Comparison of ENCODE assay signal across 16 cellular contexts in the genomic region with DNA sequence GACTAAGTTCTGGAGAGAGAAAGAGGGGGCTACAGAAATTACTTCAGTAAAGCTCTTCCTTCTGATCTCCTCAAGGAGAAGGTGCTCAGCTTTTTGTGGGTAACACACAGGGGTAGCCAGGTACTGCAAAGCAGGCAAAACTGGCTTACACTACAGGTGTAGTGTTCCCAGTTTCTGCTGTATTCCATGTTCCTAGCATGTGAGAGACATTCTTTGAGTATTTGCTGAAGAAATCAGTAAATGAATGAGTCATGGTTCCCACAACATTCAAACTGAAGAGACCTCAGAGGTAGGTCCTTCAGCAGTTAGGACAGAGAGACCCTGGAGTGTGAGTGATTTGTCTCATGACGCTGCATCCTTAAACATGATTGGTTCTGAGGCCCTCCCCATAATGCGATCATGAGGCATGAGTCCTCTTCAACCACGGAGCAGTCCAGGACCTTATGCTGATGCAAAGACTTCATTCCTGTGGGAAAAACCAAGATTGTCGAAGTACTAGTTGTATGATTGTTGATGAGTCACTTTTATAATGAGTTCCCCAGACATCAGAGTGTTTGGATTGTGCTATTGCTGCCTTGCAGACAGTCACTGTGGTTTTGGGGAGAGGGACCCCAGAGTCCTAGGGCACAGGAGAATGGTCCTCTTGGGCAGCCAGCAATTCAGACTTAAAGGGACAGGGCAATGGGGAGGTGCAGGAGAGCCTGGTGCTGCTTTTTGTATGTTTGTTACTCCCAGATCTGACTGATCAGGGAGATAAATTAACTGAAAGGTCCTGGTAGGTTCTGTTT. TPM values are rescaled to one million over a fixed set of nuclear protein-coding genes. Genes with fewer than 3 reads are reported as not detected.
A peak's percentile ranks its signal among the peaks of the same experiment; 100 is the strongest.
DNase-seq lines count a peak whose midpoint lies in the region; ATAC-seq and TF ChIP-seq lines count a peak whose summit lies in the region.
"Had no signal": no experiment of that assay in that cellular context is flagged by ENCODE, and none has a peak within 500 bp of the region (broad histone marks: within the 10 kb centered on the region; RNA-seq: fewer than 3 reads in every experiment).

No MANE protein-coding gene starts in this region.

- H3K27ac Mint-ChIP-seq in chondrocyte (ENCODE audit: unreplicated experiment), result peak overlapping the region; percentile 84
- no peak overlapping the region for H3K27ac Mint-ChIP-seq in immature natural killer cell
- H3K27ac Mint-ChIP-seq: activated naive CD4-positive, alpha-beta T cell treated with anti-CD3 and anti-CD28 coated beads, Interleukin-2, amount 50 U/mL, for 24 hours; CD4-positive, CD25-positive, alpha-beta regulatory T cell had no signal

- H3K27me3 Mint-ChIP-seq in chondrocyte (ENCODE audit: low read depth), result peaks cover 2% of the 10 kb centered on the region
- peaks cover 2 to 5% (median 5%) of the 10 kb centered on the region in 3 donors for H3K27me3 Mint-ChIP-seq in immature natural killer cell (ENCODE audit: low read depth in 3 of 3)
- H3K27me3 Mint-ChIP-seq: CD4-positive, CD25-positive, alpha-beta regulatory T cell had no signal

- no peak for TF ChIP-seq CTCF in chondrocyte (IDR thresholded peaks at IDR 0.05)

- H3K4me3 Mint-ChIP-seq in chondrocyte (ENCODE audit: unreplicated experiment) (no peak overlapping the region), immature natural killer cell (no peak overlapping the region)
- H3K4me3 Mint-ChIP-seq: activated naive CD4-positive, alpha-beta T cell treated with anti-CD3 and anti-CD28 coated beads, Interleukin-2, amount 50 U/mL, for 24 hours; CD4-positive, CD25-positive, alpha-beta regulatory T cell had no signal

- DNase-seq in DMS53 (lab: John Stamatoyannopoulos, UW) (peak; percentile 68), NCI-H226 (peak; percentile 88), chondrocyte (ENCODE audit: low spot score) (no peak), non-pigmented ciliary epithelial cell (ENCODE audit: low read depth) (peak; percentile 88), NCI-H1930 (lab: John Stamatoyannopoulos, UW) (no peak), GDM1 (lab: John Stamatoyannopoulos, UW) (no peak), immature natural killer cell (no peak)
- DNase-seq: CD4-positive, CD25-positive, alpha-beta regulatory T cell; colonic mucosa; NCI-H2081 treated with DMSO at 0.1 percent for 48 hours; stimulated activated CD4-positive, alpha-beta T cell treated with anti-CD3 and anti-CD28 coated beads, Interleukin-4, amount 100 ng/mL, for 4 hours; stimulated activated naive CD4-positive, alpha-beta T cell had no signal

- H3K4me1 Mint-ChIP-seq in chondrocyte (ENCODE audit: low read depth) (peaks cover 14% of the 10 kb centered on the region), immature natural killer cell (no peaks in the 10 kb centered on the region)
- H3K4me1 Mint-ChIP-seq: activated naive CD4-positive, alpha-beta T cell treated with anti-CD3 and anti-CD28 coated beads, Interleukin-2, amount 50 U/mL, for 24 hours; CD4-positive, CD25-positive, alpha-beta regulatory T cell had no signal

- ATAC-seq in HG03025 (IDR thresholded peaks at IDR 0.05; ENCODE audit: low FRiP score, unreplicated experiment), result no peak

- H3K36me3 Mint-ChIP-seq in chondrocyte (ENCODE audit: low read depth) (no peaks in the 10 kb centered on the region), immature natural killer cell (no peaks in the 10 kb centered on the region)
- H3K36me3 Mint-ChIP-seq: activated naive CD4-positive, alpha-beta T cell treated with anti-CD3 and anti-CD28 coated beads, Interleukin-2, amount 50 U/mL, for 24 hours; CD4-positive, CD25-positive, alpha-beta regulatory T cell had no signal

- H3K9me3 Mint-ChIP-seq in chondrocyte (ENCODE audit: low read depth) (peaks cover 4% of the 10 kb centered on the region), immature natural killer cell (no peaks in the 10 kb centered on the region)
- H3K9me3 Mint-ChIP-seq: activated naive CD4-positive, alpha-beta T cell treated with anti-CD3 and anti-CD28 coated beads, Interleukin-2, amount 50 U/mL, for 24 hours; CD4-positive, CD25-positive, alpha-beta regulatory T cell had no signal

RNA-seq across cellular contexts. Expression of gene OR10J4, which starts 2.7 kb away (rescaled TPM):
- not detected in 3 replicates for total RNA-seq in chondrocyte
- polyA plus RNA-seq in immature natural killer cell, result not detected
- total RNA-seq: CD4-positive, CD25-positive, alpha-beta regulatory T cell; colonic mucosa; pulmonary artery endothelial cell; SK-MEL-5 had no signal
- polyA plus RNA-seq: CD4-positive, CD25-positive, alpha-beta regulatory T cell had no signal

RNA-seq across cellular contexts. Expression of gene OR10J1, which starts 10.3 kb away (rescaled TPM):
- total RNA-seq in chondrocyte, result not detected in 3 replicates
- polyA plus RNA-seq in immature natural killer cell, result not detected
- total RNA-seq: CD4-positive, CD25-positive, alpha-beta regulatory T cell; colonic mucosa; pulmonary artery endothelial cell; SK-MEL-5 had no signal
- polyA plus RNA-seq: CD4-positive, CD25-positive, alpha-beta regulatory T cell had no signal

Comparison
In these comparisons a context has a peak if more than half of its experiments do, and no peak if none do; other contexts are left out.
1. DNase-seq: peak in DMS53 (single experiment), NCI-H226 (single experiment) and non-pigmented ciliary epithelial cell (single experiment); none in chondrocyte (single experiment), NCI-H1930 (0 of 2), GDM1 (single experiment) and immature natural killer cell (0 of 3).